25 cellular contexts compared by ENCODE assay signal in the genomic region with DNA sequence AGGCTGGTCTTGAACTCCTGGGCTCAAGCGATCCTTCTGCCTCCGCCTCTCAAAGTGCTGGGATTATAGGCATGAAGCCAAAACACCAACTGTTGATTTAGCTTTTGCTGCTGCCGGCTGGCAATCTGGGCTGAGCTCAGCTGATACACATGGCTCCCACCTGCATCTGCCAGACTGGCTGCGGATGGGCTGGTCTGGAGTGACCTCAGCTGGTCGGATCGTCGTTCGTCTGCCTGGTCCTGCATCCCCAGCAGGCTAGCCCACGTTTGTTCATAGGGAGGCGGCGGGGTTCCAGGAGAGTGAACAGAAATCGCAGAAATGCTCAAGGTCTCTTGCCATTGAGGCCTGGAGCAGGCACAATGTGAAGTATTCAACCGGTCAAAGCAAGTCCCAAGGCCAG.
DNase-seq lines count a peak whose midpoint lies in the region; ATAC-seq, FAIRE-seq and TF ChIP-seq lines count a peak whose summit lies in the region.
"Had no signal": no experiment of that assay in that cellular context is flagged by ENCODE, and none has a peak within 500 bp of the region (broad histone marks: within the 10 kb centered on the region; RNA-seq: fewer than 3 reads in every experiment).

No MANE protein-coding gene starts in this region.

- H4K91ac ChIP-seq in neuronal stem cell (ENCODE audit: low read depth, low read length, poor library complexity), result no peak overlapping the region

- 0 out of 2 replicates have a peak, but pooled peaks have one; percentile 12 for TF ChIP-seq CTCF in WERI-Rb-1 (IDR thresholded peaks at IDR 0.05; ENCODE audit: low read depth, low read length)
- no peak for TF ChIP-seq CTCF in kidney (IDR thresholded peaks at IDR 0.05; ENCODE audit: borderline replicate concordance, extremely low read depth, insufficient read depth)

- H3K9me3 ChIP-seq in WERI-Rb-1 (ENCODE audit: severe bottlenecking) (peaks cover 3% of the 10 kb centered on the region), neuronal stem cell (replicated peaks in 1 of 2; ENCODE audit: control insufficient read depth in 2 of 2, insufficient read depth in 1 of 2, low read depth in 1 of 2, low read length in 2 of 2) (no peaks in the 10 kb centered on the region), kidney (ENCODE audit: control insufficient read depth in 1 of 2, low read length in 2 of 2) (no peaks in the 10 kb centered on the region)
- H3K9me3 ChIP-seq: Caco-2, colonic mucosa had no signal

- H2BK5ac ChIP-seq in neuronal stem cell (ENCODE audit: low read length), result no peak overlapping the region

- no peak overlapping the region for H3K14ac ChIP-seq in neuronal stem cell (ENCODE audit: low read length)

- intact Hi-C loops in kidney (cut with DNase I), result no loop called here

- H3K4me1 ChIP-seq in neuronal stem cell (ENCODE audit: control insufficient read depth in 2 of 2, insufficient read depth in 1 of 2, low read depth in 1 of 2, low read length in 2 of 2) (no peaks in the 10 kb centered on the region), kidney (ENCODE audit: control insufficient read depth in 1 of 2, insufficient read depth in 1 of 2, low read depth in 1 of 2, low read length in 2 of 2) (no peaks in the 10 kb centered on the region)
- H3K4me1 ChIP-seq: Caco-2, colonic mucosa, heart right ventricle had no signal

- no peak overlapping the region for H3K23ac ChIP-seq in neuronal stem cell (ENCODE audit: low read depth, low read length, poor library complexity)

- H3K27ac Mint-ChIP-seq in activated naive CD8-positive, alpha-beta T cell treated with anti-CD3 and anti-CD28 coated beads, Interleukin-2, amount 50 U/mL, for 24 hours, result no peak overlapping the region
- H3K27ac Mint-ChIP-seq: activated CD4-positive, alpha-beta T cell treated with anti-CD3 and anti-CD28 coated beads, Interleukin-2, amount 10 ng/mL, durations not matched to agents 7 days and 5 days; immature natural killer cell; T-helper 17 cell had no signal

- no peak overlapping the region for H3K4me2 ChIP-seq in neuronal stem cell (ENCODE audit: insufficient read depth, low read length, poor library complexity, severe bottlenecking)
- H3K4me2 ChIP-seq: PC-9 had no signal

- no peaks in the 10 kb centered on the region for H3K9me3 Mint-ChIP-seq in activated naive CD8-positive, alpha-beta T cell treated with anti-CD3 and anti-CD28 coated beads, Interleukin-2, amount 50 U/mL, for 24 hours
- H3K9me3 Mint-ChIP-seq: activated CD4-positive, alpha-beta T cell treated with anti-CD3 and anti-CD28 coated beads, Interleukin-2, amount 10 ng/mL, durations not matched to agents 7 days and 5 days; immature natural killer cell had no signal

- no peak overlapping the region for H2BK15ac ChIP-seq in neuronal stem cell (ENCODE audit: low read length)

- no CpG with 5 or more reads among the region's 13 CpGs for WGBS in neuronal stem cell (ENCODE audit: extremely low coverage in 2 of 2, insufficient read length in 2 of 2, insufficient replicate concordance in 1 of 2), 2 donors

- no peak overlapping the region for H2AFZ ChIP-seq in neuronal stem cell (ENCODE audit: low read length)
- H2AFZ ChIP-seq: PC-9 had no signal

- H3K4me1 Mint-ChIP-seq in activated naive CD8-positive, alpha-beta T cell treated with anti-CD3 and anti-CD28 coated beads, Interleukin-2, amount 50 U/mL, for 24 hours, result no peaks in the 10 kb centered on the region
- H3K4me1 Mint-ChIP-seq: immature natural killer cell, T-helper 17 cell had no signal

- H3K4me3 Mint-ChIP-seq in activated naive CD8-positive, alpha-beta T cell treated with anti-CD3 and anti-CD28 coated beads, Interleukin-2, amount 50 U/mL, for 24 hours, result no peak overlapping the region
- H3K4me3 Mint-ChIP-seq: activated CD4-positive, alpha-beta T cell treated with anti-CD3 and anti-CD28 coated beads, Interleukin-2, amount 10 ng/mL, durations not matched to agents 7 days and 5 days; immature natural killer cell; T-helper 17 cell had no signal

- no peak overlapping the region for H2BK12ac ChIP-seq in neuronal stem cell (ENCODE audit: low read length)

- peak overlapping the region; percentile 43 for H4K8ac ChIP-seq in neuronal stem cell (ENCODE audit: low read depth, low read length)

- H3K9ac ChIP-seq in neuronal stem cell (ENCODE audit: low read depth, low read length, poor library complexity) (no peak overlapping the region), kidney (ENCODE audit: low read length in 2 of 2) (no peak overlapping the region)

- DNase-seq in EH (ENCODE audit: low read depth) (peak; percentile 19), NCI-H1092 (lab: John Stamatoyannopoulos, UW) (peak; percentile 4), WERI-Rb-1 (peak; percentile 57), neuronal stem cell (ENCODE audit: low spot score) (no peak), kidney (no peak)
- no peak for DNase-seq in activated naive CD4-positive, alpha-beta T cell treated with anti-CD3 and anti-CD28 coated beads, Interleukin-2, amount 50 U/mL, for 16 hours
- no peak for DNase-seq in activated naive CD8-positive, alpha-beta T cell treated with anti-CD3 and anti-CD28 coated beads, Interleukin-2, amount 50 U/mL, for 24 hours
- DNase-seq: activated CD4-positive, alpha-beta T cell treated with anti-CD3 and anti-CD28 coated beads, Interleukin-2, amount 10 ng/mL, durations not matched to agents 7 days and 5 days; activated CD8-positive, alpha-beta memory T cell treated with anti-CD3 and anti-CD28 coated beads, Interleukin-2, amount 50 U/mL, for 4 hours; brain microvascular endothelial cell; Caco-2; colonic mucosa; heart right ventricle; immature natural killer cell; KG1; MV-4-11; NCI-H2081 treated with DMSO at 0.1 percent for 48 hours; NCI-H526 treated with DMSO at 0.1 percent for 48 hours; PC-9; retina; stimulated activated CD4-positive, alpha-beta T cell treated with anti-CD3 and anti-CD28 coated beads, Interleukin-12 subunit alpha, Interleukin-12 subunit beta, amount 100 ng/mL, for 4 hours; T-helper 17 cell had no signal

- no peak for ATAC-seq in HG03432 (IDR thresholded peaks at IDR 0.05; ENCODE audit: unreplicated experiment)
- no peak for ATAC-seq in activated naive CD8-positive, alpha-beta T cell treated with anti-CD3 and anti-CD28 coated beads, Interleukin-2, amount 50 U/mL, for 24 hours
- ATAC-seq: heart right ventricle, T-helper 17 cell had no signal

- H2AK5ac ChIP-seq in neuronal stem cell (ENCODE audit: low read depth, low read length), result no peak overlapping the region

- no peak overlapping the region for H3K27ac ChIP-seq in WERI-Rb-1
- no peak overlapping the region for H3K27ac ChIP-seq in neuronal stem cell (replicated peaks; ENCODE audit: low read length)
- H3K27ac ChIP-seq in kidney (ENCODE audit: low read depth in 2 of 2, low read length in 2 of 2), result no peak overlapping the region
- H3K27ac ChIP-seq: brain microvascular endothelial cell, colonic mucosa, heart right ventricle, PC-9 had no signal

- no peaks in the 10 kb centered on the region for H3K27me3 Mint-ChIP-seq in activated naive CD8-positive, alpha-beta T cell treated with anti-CD3 and anti-CD28 coated beads, Interleukin-2, amount 50 U/mL, for 24 hours
- H3K27me3 Mint-ChIP-seq: activated CD4-positive, alpha-beta T cell treated with anti-CD3 and anti-CD28 coated beads, Interleukin-2, amount 10 ng/mL, durations not matched to agents 7 days and 5 days; T-helper 17 cell had no signal

- no peaks in the 10 kb centered on the region for H3K79me1 ChIP-seq in neuronal stem cell (ENCODE audit: low read depth, low read length)

- no peaks in the 10 kb centered on the region for H3K36me3 Mint-ChIP-seq in activated naive CD8-positive, alpha-beta T cell treated with anti-CD3 and anti-CD28 coated beads, Interleukin-2, amount 50 U/mL, for 24 hours (ENCODE audit: low read depth)
- H3K36me3 Mint-ChIP-seq: immature natural killer cell had no signal

- no peak overlapping the region for H3K18ac ChIP-seq in neuronal stem cell (ENCODE audit: low read length)

- no peak overlapping the region for H3K4ac ChIP-seq in neuronal stem cell (ENCODE audit: low read length)

- no peak overlapping the region for H2BK120ac ChIP-seq in neuronal stem cell (ENCODE audit: low read depth, low read length)

- no peak for FAIRE-seq in kidney (lab: Jason Lieb, UNC)
- FAIRE-seq: endometrium had no signal

- H3K4me3 ChIP-seq in WERI-Rb-1 (ENCODE audit: low read depth, low read length) (no peak overlapping the region), neuronal stem cell (ENCODE audit: low read length in 2 of 2) (no peak overlapping the region), kidney (ENCODE audit: low read length in 2 of 2) (no peak overlapping the region)
- H3K4me3 ChIP-seq: colonic mucosa, heart right ventricle, lung, PC-9 had no signal

- no peaks in the 10 kb centered on the region for H3K36me3 ChIP-seq in WERI-Rb-1
- H3K36me3 ChIP-seq in neuronal stem cell (replicated peaks in 1 of 2; ENCODE audit: control insufficient read depth in 2 of 2, insufficient read depth in 2 of 2, low read length in 2 of 2), result no peaks in the 10 kb centered on the region
- no peaks in the 10 kb centered on the region for H3K36me3 ChIP-seq in kidney (ENCODE audit: control insufficient read depth in 1 of 2, insufficient read depth in 2 of 2, low read length in 2 of 2)
- H3K36me3 ChIP-seq: brain microvascular endothelial cell, colonic mucosa, heart right ventricle had no signal

- H3K27me3 ChIP-seq in WERI-Rb-1 (ENCODE audit: insufficient read depth, low read depth, severe bottlenecking) (peaks cover 9% of the 10 kb centered on the region), neuronal stem cell (ENCODE audit: control insufficient read depth in 3 of 3, insufficient read depth in 3 of 3, low read depth in 1 of 3, low read length in 3 of 3) (no peaks in the 10 kb centered on the region)
- H3K27me3 ChIP-seq: brain microvascular endothelial cell, colonic mucosa had no signal

Comparison
In these comparisons a context has a peak if more than half of its experiments do, and no peak if none do; other contexts are left out.
1. DNase-seq: peak in EH (single experiment), NCI-H1092 (single experiment) and WERI-Rb-1 (single experiment); none in neuronal stem cell (single experiment), kidney (single experiment), activated naive CD4-positive, alpha-beta T cell treated with anti-CD3 and anti-CD28 coated beads, Interleukin-2, amount 50 U/mL, for 16 hours (single experiment) and activated naive CD8-positive, alpha-beta T cell treated with anti-CD3 and anti-CD28 coated beads, Interleukin-2, amount 50 U/mL, for 24 hours (single experiment).